ENCODE assay signal across 1 cellular context in the genomic region with DNA sequence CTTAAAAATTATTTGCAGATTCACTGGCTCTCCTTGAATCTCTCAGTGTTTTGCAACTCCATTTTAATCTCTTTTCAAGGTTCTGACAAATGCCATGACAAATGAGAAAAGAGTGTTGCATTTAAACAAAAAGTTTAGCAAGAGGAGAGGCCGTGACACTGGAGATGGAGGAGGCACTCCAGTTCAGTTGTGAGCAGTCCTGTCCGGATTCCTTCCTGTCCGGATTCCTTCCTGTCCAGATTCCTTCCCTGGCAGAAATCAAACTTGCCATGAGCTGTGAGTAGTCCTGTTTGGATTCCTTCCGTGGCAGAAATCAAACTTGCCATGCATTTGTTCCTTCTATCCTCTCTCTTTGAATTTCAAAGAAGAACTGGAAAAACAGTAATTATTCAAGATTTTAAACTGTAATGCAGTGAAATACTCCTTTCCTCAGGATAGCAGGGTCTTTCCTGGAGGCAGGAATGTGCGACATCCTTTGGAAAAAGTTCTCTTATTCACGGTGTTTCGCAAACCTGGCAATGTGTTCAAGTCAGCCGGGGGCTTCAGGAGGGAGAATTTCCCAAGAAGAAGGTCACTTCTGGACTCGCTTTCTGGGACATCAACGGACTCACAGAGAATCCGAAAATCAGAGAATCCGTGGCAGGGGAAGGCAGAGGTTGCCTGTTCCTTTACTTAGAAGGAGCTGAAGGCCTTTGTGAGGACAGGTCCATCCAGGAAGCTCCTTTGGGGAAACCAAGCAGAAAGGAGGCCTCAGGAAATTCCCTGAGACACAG.
TF ChIP-seq lines count a peak whose summit lies in the region.

No MANE protein-coding gene starts in this region.

TF ChIP-seq in HepG2, 621 proteins besides CTCF, POLR2A, EP300 and RAD21:
- TF ChIP-seq HOXA9 (CRISPR knock-in tag; IDR thresholded peaks at IDR 0.05; ENCODE audit: borderline replicate concordance): no peak
- TF ChIP-seq DNMT1 (CRISPR knock-in tag; IDR thresholded peaks at IDR 0.05): no peak
- TF ChIP-seq, protein P1, sequence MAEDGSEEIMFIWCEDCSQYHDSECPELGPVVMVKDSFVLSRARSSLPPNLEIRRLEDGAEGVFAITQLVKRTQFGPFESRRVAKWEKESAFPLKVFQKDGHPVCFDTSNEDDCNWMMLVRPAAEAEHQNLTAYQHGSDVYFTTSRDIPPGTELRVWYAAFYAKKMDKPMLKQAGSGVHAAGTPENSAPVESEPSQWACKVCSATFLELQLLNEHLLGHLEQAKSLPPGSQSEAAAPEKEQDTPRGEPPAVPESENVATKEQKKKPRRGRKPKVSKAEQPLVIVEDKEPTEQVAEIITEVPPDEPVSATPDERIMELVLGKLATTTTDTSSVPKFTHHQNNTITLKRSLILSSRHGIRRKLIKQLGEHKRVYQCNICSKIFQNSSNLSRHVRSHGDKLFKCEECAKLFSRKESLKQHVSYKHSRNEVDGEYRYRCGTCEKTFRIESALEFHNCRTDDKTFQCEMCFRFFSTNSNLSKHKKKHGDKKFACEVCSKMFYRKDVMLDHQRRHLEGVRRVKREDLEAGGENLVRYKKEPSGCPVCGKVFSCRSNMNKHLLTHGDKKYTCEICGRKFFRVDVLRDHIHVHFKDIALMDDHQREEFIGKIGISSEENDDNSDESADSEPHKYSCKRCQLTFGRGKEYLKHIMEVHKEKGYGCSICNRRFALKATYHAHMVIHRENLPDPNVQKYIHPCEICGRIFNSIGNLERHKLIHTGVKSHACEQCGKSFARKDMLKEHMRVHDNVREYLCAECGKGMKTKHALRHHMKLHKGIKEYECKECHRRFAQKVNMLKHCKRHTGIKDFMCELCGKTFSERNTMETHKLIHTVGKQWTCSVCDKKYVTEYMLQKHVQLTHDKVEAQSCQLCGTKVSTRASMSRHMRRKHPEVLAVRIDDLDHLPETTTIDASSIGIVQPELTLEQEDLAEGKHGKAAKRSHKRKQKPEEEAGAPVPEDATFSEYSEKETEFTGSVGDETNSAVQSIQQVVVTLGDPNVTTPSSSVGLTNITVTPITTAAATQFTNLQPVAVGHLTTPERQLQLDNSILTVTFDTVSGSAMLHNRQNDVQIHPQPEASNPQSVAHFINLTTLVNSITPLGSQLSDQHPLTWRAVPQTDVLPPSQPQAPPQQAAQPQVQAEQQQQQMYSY (CRISPR knock-in tag; IDR thresholded peaks at IDR 0.05): peak; percentile 74; the same call in 1 of the 2 replicates
